ENCODE assay signal across 15 cellular contexts in genomic region chr5:157539623-157540022, GRCh38. TPM values are rescaled to one million over a fixed set of nuclear protein-coding genes. Genes with fewer than 3 reads are reported as not detected.
A peak's percentile ranks its signal among the peaks of the same experiment; 100 is the strongest.
DNase-seq lines count a peak whose midpoint lies in the region; ATAC-seq and TF ChIP-seq lines count a peak whose summit lies in the region.
"Had no signal": no experiment of that assay in that cellular context is flagged by ENCODE, and none has a peak within 500 bp of the region (broad histone marks: within the 10 kb centered on the region; RNA-seq: fewer than 3 reads in every experiment).

No MANE protein-coding gene starts in this region.

- H3K4me1 Mint-ChIP-seq in activated T-cell treated with anti-CD3 and anti-CD28 coated beads, Interleukin-2, amount 50 U/mL, for 72 hours (ENCODE audit: low read depth): peaks cover 63% of the 10 kb centered on the region
- H3K4me1 Mint-ChIP-seq in stimulated activated naive CD8-positive, alpha-beta T cell treated with anti-CD3 and anti-CD28 coated beads, Interleukin-15, Interleukin-2, amounts not matched to agents 100 ng/mL and 50 ng/mL, for 24 hours (ENCODE audit: low read depth): peaks cover 65% of the 10 kb centered on the region

- H3K9me3 Mint-ChIP-seq in activated T-cell treated with anti-CD3 and anti-CD28 coated beads, Interleukin-2, amount 50 U/mL, for 72 hours: no peaks in the 10 kb centered on the region
- no peaks in the 10 kb centered on the region for H3K9me3 Mint-ChIP-seq in stimulated activated naive CD8-positive, alpha-beta T cell treated with anti-CD3 and anti-CD28 coated beads, Interleukin-15, Interleukin-2, amounts not matched to agents 100 ng/mL and 50 ng/mL, for 24 hours
- H3K9me3 Mint-ChIP-seq: nephron, WTC11 had no signal

- TF ChIP-seq CTCF in SU-DHL-6 (IDR thresholded peaks at IDR 0.05; ENCODE audit: insufficient read depth, low read length, poor library complexity, severe bottlenecking): no peak
- no peak for TF ChIP-seq CTCF in fibroblast of the aortic adventitia (IDR thresholded peaks at IDR 0.05; ENCODE audit: insufficient read depth, low read length)

- H3K27me3 Mint-ChIP-seq in activated T-cell treated with anti-CD3 and anti-CD28 coated beads, Interleukin-2, amount 50 U/mL, for 72 hours (ENCODE audit: low read depth): no peaks in the 10 kb centered on the region
- H3K27me3 Mint-ChIP-seq in stimulated activated naive CD8-positive, alpha-beta T cell treated with anti-CD3 and anti-CD28 coated beads, Interleukin-15, Interleukin-2, amounts not matched to agents 100 ng/mL and 50 ng/mL, for 24 hours: no peaks in the 10 kb centered on the region

- no peak overlapping the region for H3K4me2 ChIP-seq in SU-DHL-6 (ENCODE audit: low read depth, low read length, poor library complexity, severe bottlenecking)

- peaks cover 76% of the 10 kb centered on the region for H3K79me2 ChIP-seq in SU-DHL-6 (ENCODE audit: insufficient read depth, low read length)

- H3K4me3 Mint-ChIP-seq in activated T-cell treated with anti-CD3 and anti-CD28 coated beads, Interleukin-2, amount 50 U/mL, for 72 hours: peak overlapping the region; percentile 63 to 76
- no peak overlapping the region for H3K4me3 Mint-ChIP-seq in stimulated activated naive CD8-positive, alpha-beta T cell treated with anti-CD3 and anti-CD28 coated beads, Interleukin-15, Interleukin-2, amounts not matched to agents 100 ng/mL and 50 ng/mL, for 24 hours
- H3K4me3 Mint-ChIP-seq: nephron, WTC11 had no signal

- peak overlapping the region; percentile 69 for H3K27ac Mint-ChIP-seq in activated T-cell treated with anti-CD3 and anti-CD28 coated beads, Interleukin-2, amount 50 U/mL, for 72 hours
- peak overlapping the region; percentile 86 for H3K27ac Mint-ChIP-seq in stimulated activated naive CD8-positive, alpha-beta T cell treated with anti-CD3 and anti-CD28 coated beads, Interleukin-15, Interleukin-2, amounts not matched to agents 100 ng/mL and 50 ng/mL, for 24 hours
- H3K27ac Mint-ChIP-seq: WTC11 had no signal

- DNase-seq in activated T-cell treated with anti-CD3 and anti-CD28 coated beads, Interleukin-2, amount 50 U/mL, for 72 hours: no peak
- DNase-seq in activated T-cell treated with anti-CD3 and anti-CD28 coated beads, Interleukin-2, amount 50 U/mL, for 1 hour: no peak
- DNase-seq in fibroblast of the aortic adventitia (ENCODE audit: low read depth): peak; percentile 38
- no peak for DNase-seq in effector CD8-positive, alpha-beta T cell (lab: John Stamatoyannopoulos, UW)
- DNase-seq: ACHN, Karpas-422, kidney glomerular epithelial cell, NCI-H2029 treated with DMSO at 0.1 percent for 48 hours had no signal

- peaks cover 4% of the 10 kb centered on the region; the same call in 1 of the 2 replicates for H4K20me1 ChIP-seq in SU-DHL-6 (ENCODE audit: low read depth, low read length)

- no peaks in the 10 kb centered on the region for H3K27me3 ChIP-seq in SU-DHL-6 (ENCODE audit: low read length)
- H3K27me3 ChIP-seq: SJSA1 had no signal

- 0 out of 2 replicates have a peak, but pooled peaks cover 3% of the 10 kb centered on the region for H3F3A ChIP-seq in SU-DHL-6 (ENCODE audit: insufficient read depth)

- H3K36me3 Mint-ChIP-seq in activated T-cell treated with anti-CD3 and anti-CD28 coated beads, Interleukin-2, amount 50 U/mL, for 72 hours (ENCODE audit: insufficient read depth in 2 of 2): peaks cover 10% of the 10 kb centered on the region in 2 donors
- peaks cover 9% of the 10 kb centered on the region for H3K36me3 Mint-ChIP-seq in stimulated activated naive CD8-positive, alpha-beta T cell treated with anti-CD3 and anti-CD28 coated beads, Interleukin-15, Interleukin-2, amounts not matched to agents 100 ng/mL and 50 ng/mL, for 24 hours (ENCODE audit: low read depth)

- H3K9me2 ChIP-seq in SU-DHL-6 (replicated peaks; ENCODE audit: insufficient read depth, low read length): no peaks in the 10 kb centered on the region

- no peak overlapping the region for H3K4me3 ChIP-seq in SU-DHL-6 (ENCODE audit: insufficient read depth, low read length, poor library complexity, severe bottlenecking)
- H3K4me3 ChIP-seq in fibroblast of the aortic adventitia (ENCODE audit: low read depth, low read length): no peak overlapping the region
- H3K4me3 ChIP-seq: SJSA1 had no signal

- H3K27ac ChIP-seq in SU-DHL-6 (ENCODE audit: low read depth, low read length): peak overlapping the region; percentile 0; the same call in 1 of the 2 replicates
- H3K27ac ChIP-seq: SJSA1 had no signal

- H3K9me3 ChIP-seq in SU-DHL-6 (ENCODE audit: insufficient read depth, low read length): no peaks in the 10 kb centered on the region
- H3K9me3 ChIP-seq: SJSA1 had no signal

- peaks cover 13% of the 10 kb centered on the region; the same call in 1 of the 2 replicates for H3K36me3 ChIP-seq in SU-DHL-6 (ENCODE audit: low read length)

- no peak overlapping the region for H3K9ac ChIP-seq in SU-DHL-6 (ENCODE audit: low read length)

- no peak overlapping the region for H2AFZ ChIP-seq in SU-DHL-6 (ENCODE audit: low read depth, low read length, severe bottlenecking)

- no peak for ATAC-seq in activated T-cell treated with anti-CD3 and anti-CD28 coated beads, Interleukin-2, amount 50 U/mL, for 72 hours (replicated peaks in 1 of 2)
- ATAC-seq in HG02970 (IDR thresholded peaks at IDR 0.05; ENCODE audit: low FRiP score, unreplicated experiment): no peak
- ATAC-seq in HG03025 (IDR thresholded peaks at IDR 0.05; ENCODE audit: low FRiP score, unreplicated experiment): no peak
- ATAC-seq: WTC11 had no signal

RNA-seq across cellular contexts. Expression of gene ADAM19, which starts 36.0 kb away (rescaled TPM):
- 100 to 1,000 TPM in 1 of 2 donors, 10 to 100 TPM in 1; 50.2 to 127 TPM for total RNA-seq in activated T-cell treated with anti-CD3 and anti-CD28 coated beads, Interleukin-2, amount 50 U/mL, for 72 hours
- total RNA-seq in fibroblast of the aortic adventitia (ENCODE audit: low replicate concordance): 11.2 and 15.5 TPM in 2 replicates
